23 cellular contexts compared by ENCODE assay signal in the genomic region with DNA sequence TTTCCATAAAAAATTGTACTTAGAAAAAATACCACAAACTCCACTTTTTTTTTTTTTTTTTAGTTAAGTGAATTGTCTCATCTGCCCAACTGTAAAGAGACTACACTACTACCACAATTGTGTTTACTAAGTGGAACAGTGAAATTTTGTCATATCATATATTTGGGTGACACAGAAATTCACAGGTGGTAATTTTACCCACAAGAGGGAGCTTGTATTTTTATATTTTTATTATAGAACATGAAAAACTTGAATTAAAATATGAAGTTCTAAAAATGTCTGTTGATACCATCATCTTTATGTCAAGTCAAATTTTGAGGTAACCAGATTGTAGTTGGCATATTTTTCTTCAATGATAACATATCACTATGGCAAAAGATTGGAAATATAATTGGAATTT.
"Had no signal": no experiment of that assay in that cellular context is flagged by ENCODE, and none has a peak within 500 bp of the region (broad histone marks: within the 10 kb centered on the region; RNA-seq: fewer than 3 reads in every experiment).

No MANE protein-coding gene starts in this region.

- H3K27me3 ChIP-seq: adrenal gland, ascending aorta, breast epithelium, left lung, ovary, tibial nerve had no signal

- H3K27ac ChIP-seq: adrenal gland, ascending aorta, breast epithelium, coronary artery, epithelial cell of prostate, ovary, prostate gland, tibial nerve had no signal

- H3K27me3 Mint-ChIP-seq: stimulated activated naive CD8-positive, alpha-beta T cell treated with anti-CD3 and anti-CD28 coated beads, Interleukin-15, Interleukin-2, amounts not matched to agents 100 ng/mL and 50 ng/mL, for 24 hours; T-cell had no signal

- ATAC-seq: activated CD8-positive, alpha-beta T cell treated with anti-CD3 and anti-CD28 coated beads, Interleukin-2, amount 10 ng/mL, durations not matched to agents 7 days and 5 days; activated naive CD4-positive, alpha-beta T cell treated with anti-CD3 and anti-CD28 coated beads, Interleukin-2, amount 50 U/mL, for 72 hours; left lung; naive thymus-derived CD4-positive, alpha-beta T cell; T-cell had no signal

- H3K4me3 Mint-ChIP-seq: activated CD8-positive, alpha-beta T cell treated with anti-CD3 and anti-CD28 coated beads, Interleukin-2, amount 10 ng/mL, durations not matched to agents 7 days and 5 days; naive thymus-derived CD4-positive, alpha-beta T cell; stimulated activated naive CD8-positive, alpha-beta T cell treated with anti-CD3 and anti-CD28 coated beads, Interleukin-15, Interleukin-2, amounts not matched to agents 100 ng/mL and 50 ng/mL, for 24 hours; T-cell had no signal

- H3K36me3 ChIP-seq: adrenal gland, ascending aorta, breast epithelium, left lung, ovary, prostate gland, tibial nerve had no signal

- DNase-seq: activated CD4-positive, alpha-beta T cell treated with anti-CD3 and anti-CD28 coated beads for 1 hour; activated CD4-positive, alpha-beta T cell treated with anti-CD3 and anti-CD28 coated beads, Interleukin-2, amount 50 U/mL, for 1 hour; activated CD8-positive, alpha-beta T cell treated with anti-CD3 and anti-CD28 coated beads, Interleukin-2, amount 10 ng/mL, durations not matched to agents 7 days and 5 days; activated T-cell treated with anti-CD3 and anti-CD28 coated beads, Interleukin-2, amount 50 U/mL, for 1 hour; adrenal gland; foreskin melanocyte; kidney glomerular epithelial cell; left lung; naive thymus-derived CD4-positive, alpha-beta T cell; ovary; stimulated activated CD4-positive, alpha-beta T cell treated with anti-CD3 and anti-CD28 coated beads, Interleukin-4, amount 100 ng/mL, for 4 hours; substantia nigra; T-cell had no signal

- H3K9me3 Mint-ChIP-seq: activated naive CD4-positive, alpha-beta T cell treated with anti-CD3 and anti-CD28 coated beads, Interleukin-2, amount 50 U/mL, for 72 hours; stimulated activated naive CD8-positive, alpha-beta T cell treated with anti-CD3 and anti-CD28 coated beads, Interleukin-15, Interleukin-2, amounts not matched to agents 100 ng/mL and 50 ng/mL, for 24 hours; T-cell had no signal

- H3K36me3 Mint-ChIP-seq: activated naive CD4-positive, alpha-beta T cell treated with anti-CD3 and anti-CD28 coated beads, Interleukin-2, amount 50 U/mL, for 72 hours; naive thymus-derived CD4-positive, alpha-beta T cell; T-cell had no signal

- H3K4me1 ChIP-seq: adrenal gland, breast epithelium, prostate gland had no signal

- H3K9me3 ChIP-seq: adrenal gland, ascending aorta, breast epithelium, left lung, ovary, prostate gland, tibial nerve had no signal

- FAIRE-seq: TTC549, urothelium cell line had no signal

- H3K27ac Mint-ChIP-seq: activated CD8-positive, alpha-beta T cell treated with anti-CD3 and anti-CD28 coated beads, Interleukin-2, amount 10 ng/mL, durations not matched to agents 7 days and 5 days; activated naive CD4-positive, alpha-beta T cell treated with anti-CD3 and anti-CD28 coated beads, Interleukin-2, amount 50 U/mL, for 72 hours; naive thymus-derived CD4-positive, alpha-beta T cell; stimulated activated naive CD8-positive, alpha-beta T cell treated with anti-CD3 and anti-CD28 coated beads, Interleukin-15, Interleukin-2, amounts not matched to agents 100 ng/mL and 50 ng/mL, for 24 hours; T-cell had no signal

- H3K4me3 ChIP-seq: adrenal gland, ascending aorta, breast epithelium, coronary artery, left lung, ovary, prostate gland, tibial nerve had no signal

- H3K4me1 Mint-ChIP-seq: naive thymus-derived CD4-positive, alpha-beta T cell; T-cell had no signal
